21 cellular contexts compared by ENCODE assay signal in the genomic region with DNA sequence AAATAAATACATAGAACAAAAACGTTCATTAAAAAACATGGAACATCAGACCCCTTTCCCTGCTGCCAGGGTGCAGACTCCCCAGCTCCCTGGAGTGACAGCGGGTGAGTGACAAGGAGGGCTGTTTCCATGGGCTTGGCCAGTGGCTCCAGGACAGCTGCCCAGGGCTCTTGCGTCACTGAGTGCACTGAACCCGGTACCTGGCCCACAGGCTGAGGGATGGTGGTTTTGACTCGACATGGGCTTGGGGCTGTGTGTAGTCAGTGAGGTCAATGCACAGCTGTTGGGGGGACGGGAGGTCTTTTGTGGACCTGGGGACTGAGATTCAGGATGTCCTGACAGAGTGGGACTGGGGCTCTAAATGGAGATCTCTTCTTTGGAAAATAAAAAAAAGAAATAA.
DNase-seq lines count a peak whose midpoint lies in the region; ATAC-seq and TF ChIP-seq lines count a peak whose summit lies in the region.
"Had no signal": no experiment of that assay in that cellular context is flagged by ENCODE, and none has a peak within 500 bp of the region (broad histone marks: within the 10 kb centered on the region; RNA-seq: fewer than 3 reads in every experiment).

No MANE protein-coding gene starts in this region.

- H3K9me3 ChIP-seq in lung (ENCODE audit: control insufficient read depth in 2 of 2, insufficient read depth in 1 of 2, low read length in 1 of 2) = no peaks in the 10 kb centered on the region

- H3K27ac Mint-ChIP-seq in activated CD8-positive, alpha-beta memory T cell treated with anti-CD3 and anti-CD28 coated beads, Interleukin-2, amount 10 ng/mL, durations not matched to agents 7 days and 5 days = no peak overlapping the region
- no peak overlapping the region for H3K27ac Mint-ChIP-seq in stimulated activated memory B cell treated with anti-CD40 and anti-IgM and Interleukin-4, amounts not matched to agents 10 μg/mL and 1 μg/mL and 100 μg/mL, for 72 hours
- H3K27ac Mint-ChIP-seq: CD8-positive, alpha-beta T cell had no signal

- H3K9me3 Mint-ChIP-seq in activated CD8-positive, alpha-beta memory T cell treated with anti-CD3 and anti-CD28 coated beads, Interleukin-2, amount 10 ng/mL, durations not matched to agents 7 days and 5 days (ENCODE audit: low read depth) = no peaks in the 10 kb centered on the region
- peaks cover 2% of the 10 kb centered on the region for H3K9me3 Mint-ChIP-seq in stimulated activated memory B cell treated with anti-CD40 and anti-IgM and Interleukin-4, amounts not matched to agents 10 μg/mL and 1 μg/mL and 100 μg/mL, for 72 hours
- H3K9me3 Mint-ChIP-seq: CD8-positive, alpha-beta T cell had no signal

- no peaks in the 10 kb centered on the region for H3K4me1 Mint-ChIP-seq in activated CD8-positive, alpha-beta memory T cell treated with anti-CD3 and anti-CD28 coated beads, Interleukin-2, amount 10 ng/mL, durations not matched to agents 7 days and 5 days
- no peaks in the 10 kb centered on the region for H3K4me1 Mint-ChIP-seq in stimulated activated memory B cell treated with anti-CD40 and anti-IgM and Interleukin-4, amounts not matched to agents 10 μg/mL and 1 μg/mL and 100 μg/mL, for 72 hours

- H3K36me3 Mint-ChIP-seq in activated CD8-positive, alpha-beta memory T cell treated with anti-CD3 and anti-CD28 coated beads, Interleukin-2, amount 10 ng/mL, durations not matched to agents 7 days and 5 days = no peaks in the 10 kb centered on the region
- H3K36me3 Mint-ChIP-seq in stimulated activated memory B cell treated with anti-CD40 and anti-IgM and Interleukin-4, amounts not matched to agents 10 μg/mL and 1 μg/mL and 100 μg/mL, for 72 hours = no peaks in the 10 kb centered on the region
- H3K36me3 Mint-ChIP-seq: CD8-positive, alpha-beta T cell had no signal

- intact Hi-C loops in cardiac septum (cut with DNase I) = no loop called here
- intact Hi-C loops in Right ventricle myocardium inferior (cut with DNase I) = no loop called here

- WGBS in lung, 2 donors = 79 to 88% methylated on average over 6 of the region's 6 CpGs

- H3K36me3 ChIP-seq in lung (ENCODE audit: control insufficient read depth in 2 of 2, insufficient read depth in 2 of 2, low read length in 2 of 2) = no peaks in the 10 kb centered on the region

- CTCF ChIA-PET in activated CD8-positive, alpha-beta memory T cell treated with anti-CD3 and anti-CD28 coated beads, Interleukin-2, amount 10 ng/mL, durations not matched to agents 7 days and 5 days (lab: Charles Lee) = no interaction called here

- TF ChIP-seq CTCF in lung (IDR thresholded peaks at IDR 0.05; ENCODE audit: control extremely low read depth, extremely low read depth) = no peak

- no peaks in the 10 kb centered on the region for H3K27me3 ChIP-seq in lung (ENCODE audit: control insufficient read depth, insufficient read depth)

- H3K4me3 Mint-ChIP-seq in activated CD8-positive, alpha-beta memory T cell treated with anti-CD3 and anti-CD28 coated beads, Interleukin-2, amount 10 ng/mL, durations not matched to agents 7 days and 5 days = no peak overlapping the region
- no peak overlapping the region for H3K4me3 Mint-ChIP-seq in stimulated activated memory B cell treated with anti-CD40 and anti-IgM and Interleukin-4, amounts not matched to agents 10 μg/mL and 1 μg/mL and 100 μg/mL, for 72 hours
- H3K4me3 Mint-ChIP-seq: CD8-positive, alpha-beta T cell had no signal

- H3K27me3 Mint-ChIP-seq in activated CD8-positive, alpha-beta memory T cell treated with anti-CD3 and anti-CD28 coated beads, Interleukin-2, amount 10 ng/mL, durations not matched to agents 7 days and 5 days = peaks cover 12% of the 10 kb centered on the region
- peaks cover 14% of the 10 kb centered on the region for H3K27me3 Mint-ChIP-seq in stimulated activated memory B cell treated with anti-CD40 and anti-IgM and Interleukin-4, amounts not matched to agents 10 μg/mL and 1 μg/mL and 100 μg/mL, for 72 hours

- H3K4me3 ChIP-seq in lung = no peak overlapping the region
- H3K4me3 ChIP-seq: PC-9 had no signal

- H3K4me1 ChIP-seq in lung (ENCODE audit: control insufficient read depth in 2 of 2, insufficient read depth in 2 of 2, low read length in 2 of 2) = no peaks in the 10 kb centered on the region

- no peak overlapping the region for H3K27ac ChIP-seq in lung (ENCODE audit: low read depth in 1 of 2, low read length in 1 of 2)
- H3K27ac ChIP-seq: HL-60, PC-9 had no signal

- no peak for ATAC-seq in Right ventricle myocardium inferior
- ATAC-seq in activated CD8-positive, alpha-beta memory T cell treated with anti-CD3 and anti-CD28 coated beads, Interleukin-2, amount 10 ng/mL, durations not matched to agents 7 days and 5 days = no peak
- ATAC-seq in lung (ENCODE audit: insufficient read depth, low FRiP score) = no peak
- ATAC-seq in stimulated activated memory B cell treated with anti-CD40 and anti-IgM and Interleukin-4, amounts not matched to agents 10 μg/mL and 1 μg/mL and 100 μg/mL, for 72 hours = peak; percentile 41
- ATAC-seq in HG02852 (IDR thresholded peaks at IDR 0.05; ENCODE audit: unreplicated experiment) = no peak
- ATAC-seq in HG03520 (IDR thresholded peaks at IDR 0.05; ENCODE audit: unreplicated experiment) = no peak
- ATAC-seq in GM19397 (IDR thresholded peaks at IDR 0.05; ENCODE audit: unreplicated experiment) = no peak
- ATAC-seq: CD8-positive, alpha-beta T cell had no signal

- DNase-seq in cardiac septum (ENCODE audit: low spot score) (peak; percentile 57), Right ventricle myocardium inferior (ENCODE audit: missing footprints) (no peak), lung (ENCODE audit: low spot score) (peak; percentile 20)
- peak; percentile 31 for DNase-seq in activated CD8-positive, alpha-beta memory T cell treated with anti-CD3 and anti-CD28 coated beads, Interleukin-2, amount 10 ng/mL, durations not matched to agents 7 days and 5 days
- DNase-seq: AML-193, C1 segment of cervical spinal cord, DMS153, KBM-7, NCI-H1092 treated with DMSO at 0.1 percent for 48 hours, NCI-H1436 treated with DMSO at 0.1 percent for 48 hours, NCI-H1930, NCI-H69, PC-9, RPMI8226, SHP77 treated with DMSO at 0.1 percent for 48 hours had no signal
